Comparison of ENCODE assay signal across 15 cellular contexts in the genomic region with DNA sequence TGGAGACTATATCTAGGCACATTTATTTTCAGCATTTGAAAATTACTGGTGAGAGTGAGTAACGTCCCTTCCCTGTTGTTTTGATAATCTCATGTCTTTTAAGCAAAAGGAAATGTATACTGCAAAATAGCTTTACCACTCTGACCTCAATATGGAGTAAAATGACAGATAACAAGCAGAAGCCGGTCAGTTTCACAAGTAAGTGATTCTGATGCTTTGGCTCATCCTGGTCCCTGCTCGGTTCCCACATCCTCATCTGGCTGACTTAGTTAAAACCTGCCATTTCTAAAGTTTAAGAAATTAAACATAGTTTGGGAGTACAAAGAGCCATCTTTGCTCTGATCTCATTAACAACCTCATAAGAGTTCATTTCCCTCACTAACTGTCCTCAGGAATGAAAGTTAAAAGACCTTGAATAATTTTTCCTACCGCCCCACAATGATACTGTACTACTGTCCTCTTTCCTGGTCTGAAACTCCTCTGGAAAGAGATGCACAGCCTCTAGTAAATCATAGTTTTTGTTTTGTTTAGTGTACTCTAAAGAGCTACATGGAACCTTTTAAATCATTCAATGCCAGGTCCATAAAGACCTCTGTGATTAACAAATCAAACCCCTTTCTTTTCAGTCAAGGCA.
A peak's percentile ranks its signal among the peaks of the same experiment; 100 is the strongest.
DNase-seq lines count a peak whose midpoint lies in the region; ATAC-seq and TF ChIP-seq lines count a peak whose summit lies in the region.
"Had no signal": no experiment of that assay in that cellular context is flagged by ENCODE, and none has a peak within 500 bp of the region (broad histone marks: within the 10 kb centered on the region; RNA-seq: fewer than 3 reads in every experiment).

No MANE protein-coding gene starts in this region.

- ATAC-seq in CD8-positive, alpha-beta T cell: peak; percentile 19
- ATAC-seq in GM18907 (IDR thresholded peaks at IDR 0.05; ENCODE audit: unreplicated experiment): peak; percentile 54
- peak; percentile 58 for ATAC-seq in HG02973 (IDR thresholded peaks at IDR 0.05; ENCODE audit: unreplicated experiment)
- ATAC-seq in body of pancreas: no peak
- no peak for ATAC-seq in HG02763 (IDR thresholded peaks at IDR 0.05; ENCODE audit: unreplicated experiment)

- H3K36me3 Mint-ChIP-seq in CD8-positive, alpha-beta T cell: peaks cover 38% of the 10 kb centered on the region
- peaks cover 44% of the 10 kb centered on the region for H3K36me3 Mint-ChIP-seq in activated naive CD4-positive, alpha-beta T cell treated with anti-CD3 and anti-CD28 coated beads, Interleukin-2, amount 10 ng/mL, durations not matched to agents 7 days and 5 days
- H3K36me3 Mint-ChIP-seq: CD14-positive monocyte had no signal

- intact Hi-C loops in CD8-positive, alpha-beta T cell (cut with DNase I, micrococcal nuclease): loop anchor here in 1 of 2 experiments (5.0 kb wide), 1 partner anchor 44 kb away; no protein-coding TSS in a partner anchor
- intact Hi-C loops in body of pancreas (cut with DNase I): no loop called here

- POLR2A ChIA-PET in CD8-positive, alpha-beta T cell (lab: Charles Lee): interaction anchor here (0.7 to 3.1 kb wide), 10 partner anchors 10 to 289 kb away, joined by 3 to 15 read pairs (median 5); no protein-coding TSS in a partner anchor

- H3K36me3 ChIP-seq in CD8-positive, alpha-beta T cell (ENCODE audit: insufficient read depth, low read length): no peaks in the 10 kb centered on the region
- H3K36me3 ChIP-seq in body of pancreas (replicated peaks in 1 of 2; ENCODE audit: insufficient read depth in 1 of 2, low read depth in 2 of 2): no peaks in the 10 kb centered on the region
- H3K36me3 ChIP-seq: MG63, WERI-Rb-1 had no signal

- peaks cover 7% of the 10 kb centered on the region for H3K9me3 Mint-ChIP-seq in CD8-positive, alpha-beta T cell
- H3K9me3 Mint-ChIP-seq in activated naive CD4-positive, alpha-beta T cell treated with anti-CD3 and anti-CD28 coated beads, Interleukin-2, amount 10 ng/mL, durations not matched to agents 7 days and 5 days: peaks cover 8% of the 10 kb centered on the region

- DNase-seq in CD8-positive, alpha-beta T cell: no peak
- DNase-seq in activated naive CD4-positive, alpha-beta T cell treated with anti-CD3 and anti-CD28 coated beads, Interleukin-2, amount 10 ng/mL, durations not matched to agents 7 days and 5 days: peak; percentile 46
- DNase-seq in body of pancreas: no peak
- no peak for DNase-seq in activated effector memory CD4-positive, alpha-beta T cell treated with anti-CD3 and anti-CD28 coated beads, Interleukin-2, amount 50 U/mL, for 16 hours
- DNase-seq in DMS 273 (lab: John Stamatoyannopoulos, UW; ENCODE audit: unreplicated experiment): no peak
- DNase-seq: anterior cingulate cortex, MG63, NCI-H345, trophoblast cell, WERI-Rb-1 had no signal

- H3K9me3 ChIP-seq in CD8-positive, alpha-beta T cell (ENCODE audit: low read length): no peaks in the 10 kb centered on the region
- no peaks in the 10 kb centered on the region for H3K9me3 ChIP-seq in body of pancreas
- H3K9me3 ChIP-seq: MG63 had no signal

- no peak overlapping the region for H3K27ac ChIP-seq in CD8-positive, alpha-beta T cell (ENCODE audit: low read depth, low read length)
- no peak overlapping the region for H3K27ac ChIP-seq in body of pancreas
- H3K27ac ChIP-seq: hepatocyte, WERI-Rb-1 had no signal

- H3K27me3 Mint-ChIP-seq in CD8-positive, alpha-beta T cell (ENCODE audit: low read depth): no peaks in the 10 kb centered on the region
- no peaks in the 10 kb centered on the region for H3K27me3 Mint-ChIP-seq in activated naive CD4-positive, alpha-beta T cell treated with anti-CD3 and anti-CD28 coated beads, Interleukin-2, amount 10 ng/mL, durations not matched to agents 7 days and 5 days

- CTCF ChIA-PET in CD8-positive, alpha-beta T cell (lab: Charles Lee): interaction anchor here (0.7 to 6.6 kb wide), 10 partner anchors 10 to 366 kb away, joined by 3 to 41 read pairs (median 6); no protein-coding TSS in a partner anchor
- CTCF ChIA-PET in activated naive CD4-positive, alpha-beta T cell treated with anti-CD3 and anti-CD28 coated beads, Interleukin-2, amount 10 ng/mL, durations not matched to agents 7 days and 5 days (lab: Charles Lee): interaction anchor here (0.6 to 5.3 kb wide), 14 partner anchors 9 to 618 kb away, joined by 3 to 46 read pairs (median 3); no protein-coding TSS in a partner anchor

- H3K4me1 Mint-ChIP-seq in CD8-positive, alpha-beta T cell (ENCODE audit: low read depth): peaks cover 90% of the 10 kb centered on the region
- peaks cover 83% of the 10 kb centered on the region for H3K4me1 Mint-ChIP-seq in activated naive CD4-positive, alpha-beta T cell treated with anti-CD3 and anti-CD28 coated beads, Interleukin-2, amount 10 ng/mL, durations not matched to agents 7 days and 5 days
- H3K4me1 Mint-ChIP-seq: CD14-positive monocyte had no signal

- H3K27me3 ChIP-seq in CD8-positive, alpha-beta T cell (ENCODE audit: insufficient read depth, low read length): no peaks in the 10 kb centered on the region
- H3K27me3 ChIP-seq in body of pancreas: no peaks in the 10 kb centered on the region
- H3K27me3 ChIP-seq: hepatocyte, MG63 had no signal

- WGBS in body of pancreas, 2 donors: 67 to 79% methylated on average over 4 of the region's 4 CpGs

- TF ChIP-seq POLR2A in body of pancreas (IDR thresholded peaks at IDR 0.05): no peak

- no peak for TF ChIP-seq CTCF in CD8-positive, alpha-beta T cell (IDR thresholded peaks at IDR 0.05)
- no peak for TF ChIP-seq CTCF in body of pancreas (IDR thresholded peaks at IDR 0.05)

- H3K4me3 Mint-ChIP-seq in CD8-positive, alpha-beta T cell: peak overlapping the region; percentile 50
- H3K4me3 Mint-ChIP-seq in activated naive CD4-positive, alpha-beta T cell treated with anti-CD3 and anti-CD28 coated beads, Interleukin-2, amount 10 ng/mL, durations not matched to agents 7 days and 5 days: peak overlapping the region; percentile 1
- H3K4me3 Mint-ChIP-seq: CD14-positive monocyte had no signal

- H3K4me1 ChIP-seq in CD8-positive, alpha-beta T cell (ENCODE audit: insufficient read depth, low read length): peaks cover 79% of the 10 kb centered on the region
- H3K4me1 ChIP-seq in body of pancreas: peaks cover 6% of the 10 kb centered on the region

- H3K27ac Mint-ChIP-seq in CD8-positive, alpha-beta T cell: peak overlapping the region; percentile 84
- H3K27ac Mint-ChIP-seq in activated naive CD4-positive, alpha-beta T cell treated with anti-CD3 and anti-CD28 coated beads, Interleukin-2, amount 10 ng/mL, durations not matched to agents 7 days and 5 days: peak overlapping the region; percentile 85

- no peak overlapping the region for H3K4me3 ChIP-seq in CD8-positive, alpha-beta T cell (ENCODE audit: low read depth, low read length)
- no peak overlapping the region for H3K4me3 ChIP-seq in body of pancreas
- H3K4me3 ChIP-seq: hepatocyte, MG63 had no signal

Comparison
In these comparisons a context has a peak if more than half of its experiments do, and no peak if none do; other contexts are left out.
1. ATAC-seq: peak in CD8-positive, alpha-beta T cell (single experiment), GM18907 (single experiment) and HG02973 (single experiment); none in body of pancreas (single experiment) and HG02763 (single experiment).